Comparison of ENCODE assay signal across 22 cellular contexts in the genomic region with DNA sequence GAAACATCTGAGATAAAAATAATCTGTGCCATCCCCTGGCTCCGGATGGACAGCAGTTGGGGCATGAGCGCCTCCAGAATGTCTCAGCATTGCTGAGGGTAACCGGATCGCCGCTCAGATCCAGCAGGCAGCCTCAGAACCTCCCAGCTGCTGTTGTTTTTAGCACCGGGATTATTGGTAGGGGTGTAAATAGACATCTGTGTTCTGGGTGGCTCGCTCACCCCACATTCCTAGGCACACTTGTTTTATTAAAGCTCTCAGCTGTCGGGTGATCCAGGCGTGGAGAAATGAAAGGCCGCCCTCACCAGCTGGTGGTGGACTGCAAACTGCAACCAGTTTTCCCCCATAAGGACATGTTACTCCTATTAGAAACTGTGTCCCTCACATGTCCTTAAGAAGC.
"Had no signal": no experiment of that assay in that cellular context is flagged by ENCODE, and none has a peak within 500 bp of the region (broad histone marks: within the 10 kb centered on the region; RNA-seq: fewer than 3 reads in every experiment).

No MANE protein-coding gene starts in this region.

- DNase-seq: activated B cell treated with CpG ODN at 0.5 μM for 24 hours; activated CD4-positive, alpha-beta T cell treated with anti-CD3 and anti-CD28 coated beads, Interleukin-2, amount 50 U/mL, for 1 hour; activated CD8-positive, alpha-beta T cell treated with anti-CD3 and anti-CD28 coated beads for 36 hours; activated naive CD8-positive, alpha-beta T cell treated with anti-CD3 and anti-CD28 coated beads, Interleukin-2, amount 50 U/mL, for 24 hours; activated T-cell treated with anti-CD3 and anti-CD28 coated beads, Interleukin-2, amount 50 U/mL, for 4 hours; amygdala; caudate nucleus; cortex of kidney; effector memory CD8-positive, alpha-beta T cell; heart left ventricle; hypothalamus; immature natural killer cell; midbrain; natural killer cell; right lobe of liver; stimulated activated CD4-positive, alpha-beta T cell treated with anti-CD3 and anti-CD28 coated beads, Interleukin-15, amount 100 ng/mL, for 24 hours; stimulated activated CD4-positive, alpha-beta T cell treated with anti-CD3 and anti-CD28 coated beads, Interleukin-2, amount 100 ng/mL, for 24 hours; stimulated activated naive B cell treated with anti-CD40 and anti-IgM and Interleukin-4, amounts not matched to agents 10 μg/mL and 1 μg/mL and 100 μg/mL, for 72 hours; T-helper 17 cell had no signal

- H3K9me3 ChIP-seq: heart left ventricle, right lobe of liver, suprapubic skin, tibial nerve had no signal

- H3K27me3 ChIP-seq: heart left ventricle, right lobe of liver, suprapubic skin, tibial nerve had no signal

- H3K4me2 ChIP-seq: smooth muscle cell had no signal

- H3K4me1 ChIP-seq: heart left ventricle, right lobe of liver, tibial nerve had no signal

- H3K27ac ChIP-seq: heart left ventricle, right lobe of liver, suprapubic skin, tibial nerve had no signal

- H3K4me3 ChIP-seq: heart left ventricle, right lobe of liver, smooth muscle cell, suprapubic skin, tibial nerve had no signal
